Comparison of ENCODE assay signal across 2 cellular contexts in genomic region chr6:109393157-109393556, GRCh38.
TF ChIP-seq lines count a peak whose summit lies in the region.

No MANE protein-coding gene starts in this region.

TF ChIP-seq in HEK293, 187 proteins besides CTCF, POLR2A, EP300 and RAD21:
- TF ChIP-seq ZNF121 (tag by site-specific recombination; IDR thresholded peaks at IDR 0.05), result peak; percentile 61; the same call in 1 of the 2 replicates

TF ChIP-seq in K562, 482 proteins besides CTCF, POLR2A, EP300 and RAD21:
- TF ChIP-seq RBM25 (IDR thresholded peaks at IDR 0.05; ENCODE audit: low read depth, low read length, severe bottlenecking) (peak; percentile 9), ZNF121 (CRISPR knock-in tag; conservative IDR thresholded peaks at IDR 0.05) (peak; percentile 85)
